ENCODE assay signal across 1 cellular context in genomic region chr2:60481257-60481656, GRCh38.
TF ChIP-seq lines count a peak whose summit lies in the region.

No MANE protein-coding gene starts in this region.

TF ChIP-seq in HepG2, 621 proteins besides CTCF, POLR2A, EP300 and RAD21 (continued from another document):
- TF ChIP-seq ZBTB33 (CRISPR knock-in tag; IDR thresholded peaks at IDR 0.05): 0 out of 2 replicates have a peak, but pooled peaks have one; percentile 19
